Comparison of ENCODE assay signal across 14 cellular contexts in genomic region chr2:63124850-63125249, GRCh38.
A peak's percentile ranks its signal among the peaks of the same experiment; 100 is the strongest.
DNase-seq lines count a peak whose midpoint lies in the region; ATAC-seq and TF ChIP-seq lines count a peak whose summit lies in the region.
"Had no signal": no experiment of that assay in that cellular context is flagged by ENCODE, and none has a peak within 500 bp of the region (broad histone marks: within the 10 kb centered on the region; RNA-seq: fewer than 3 reads in every experiment).

No MANE protein-coding gene starts in this region.

- no peak overlapping the region for H3K56ac ChIP-seq in mesendoderm (ENCODE audit: low read length)

- no peak overlapping the region for H2AK5ac ChIP-seq in mesendoderm (ENCODE audit: low read length)

- no peak overlapping the region for H2BK5ac ChIP-seq in mesendoderm (ENCODE audit: low read length)

- H3K27me3 ChIP-seq in foreskin keratinocyte (no peaks in the 10 kb centered on the region), mesendoderm (ENCODE audit: insufficient read depth, low read length, poor library complexity) (no peaks in the 10 kb centered on the region), heart right ventricle (no peaks in the 10 kb centered on the region)

- peaks cover 0 to 13% (median 0%) of the 10 kb centered on the region in 11 donors for H3K9me3 ChIP-seq in heart right ventricle

- intact Hi-C loops in heart right ventricle (cut with DNase I): no loop called here

- H3K4ac ChIP-seq in mesendoderm (ENCODE audit: low read depth, low read length): no peak overlapping the region

- no CpG with 5 or more reads among the region's 3 CpGs for WGBS in mesendoderm (ENCODE audit: extremely low coverage, insufficient coverage, low lambda C conversion rate)
- 88 to 91% methylated on average over 3 of the region's 3 CpGs for WGBS in heart right ventricle, 2 donors

- peaks cover 15% of the 10 kb centered on the region for H3K4me1 ChIP-seq in foreskin keratinocyte
- H3K4me1 ChIP-seq in mesendoderm (ENCODE audit: control insufficient read depth, low read depth, low read length): no peaks in the 10 kb centered on the region
- no peaks in the 10 kb centered on the region for H3K4me1 ChIP-seq in heart right ventricle

- no peaks in the 10 kb centered on the region for H3K79me1 ChIP-seq in mesendoderm (ENCODE audit: low read length)

- no peak overlapping the region for H3K23ac ChIP-seq in mesendoderm (ENCODE audit: low read length)

- TF ChIP-seq CTCF in foreskin keratinocyte (conservative IDR thresholded peaks at IDR 0.05) (no peak), heart right ventricle (IDR thresholded peaks at IDR 0.05) (no peak)

- H3K27ac ChIP-seq in foreskin keratinocyte: peak overlapping the region; percentile 40
- no peak overlapping the region for H3K27ac ChIP-seq in mesendoderm (ENCODE audit: low read depth, low read length)
- no peak overlapping the region for H3K27ac ChIP-seq in heart right ventricle

- no peak overlapping the region for H2BK15ac ChIP-seq in mesendoderm (replicated peaks; ENCODE audit: low read depth)

- H3K4me3 ChIP-seq in mesendoderm (ENCODE audit: low read length) (no peak overlapping the region), heart right ventricle (no peak overlapping the region)

- H4K8ac ChIP-seq in mesendoderm (ENCODE audit: low read depth, low read length): no peak overlapping the region

- no peak overlapping the region for H3K9ac ChIP-seq in mesendoderm (ENCODE audit: low read length)

- ATAC-seq in GM18868 (IDR thresholded peaks at IDR 0.05; ENCODE audit: unreplicated experiment) (peak; percentile 60), GM21529 (IDR thresholded peaks at IDR 0.05; ENCODE audit: unreplicated experiment) (peak; percentile 79), HG03066 (IDR thresholded peaks at IDR 0.05; ENCODE audit: low read depth, unreplicated experiment) (peak; percentile 66), foreskin keratinocyte (no peak), heart right ventricle (no peak)
- ATAC-seq: stimulated activated naive CD8-positive, alpha-beta T cell treated with anti-CD3 and anti-CD28 coated beads, Interleukin-15, Interleukin-2, amounts not matched to agents 100 U/mL and 50 U/mL, for 24 hours had no signal

- no peak overlapping the region for H4K5ac ChIP-seq in mesendoderm (ENCODE audit: low read length)

- H3K79me2 ChIP-seq in mesendoderm (ENCODE audit: control insufficient read depth, insufficient read depth, low read length): no peaks in the 10 kb centered on the region

- no peak overlapping the region for H2BK120ac ChIP-seq in mesendoderm (ENCODE audit: low read depth, low read length)

- no peak overlapping the region for H3K4me2 ChIP-seq in mesendoderm (ENCODE audit: low read length)

- DNase-seq in foreskin keratinocyte (no peak), NCI-H510A treated with DMSO at 0.1 percent for 48 hours (lab: John Stamatoyannopoulos, UW) (no peak), mesendoderm (no peak), heart right ventricle (no peak)
- no peak for DNase-seq in stimulated activated naive CD4-positive, alpha-beta T cell (lab: John Stamatoyannopoulos, UW)
- DNase-seq: activated CD8-positive, alpha-beta memory T cell treated with anti-CD3 and anti-CD28 coated beads, Interleukin-2, amount 50 U/mL, for 48 hours; amygdala; immature natural killer cell; NCI-H1092; NCI-H526; stimulated activated naive CD8-positive, alpha-beta T cell treated with anti-CD3 and anti-CD28 coated beads, Interleukin-15, Interleukin-2, amounts not matched to agents 100 U/mL and 50 U/mL, for 24 hours had no signal

- H3K36me3 ChIP-seq in mesendoderm (ENCODE audit: control insufficient read depth, insufficient read depth, low read length): no peaks in the 10 kb centered on the region
- peaks cover 0 to 16% (median 0%) of the 10 kb centered on the region in 9 donors for H3K36me3 ChIP-seq in heart right ventricle

- no peak overlapping the region for H3K18ac ChIP-seq in mesendoderm (ENCODE audit: low read length)

Comparison
In these comparisons a context has a peak if more than half of its experiments do, and no peak if none do; other contexts are left out.
1. ATAC-seq: peak in GM18868 (single experiment), GM21529 (single experiment) and HG03066 (single experiment); none in foreskin keratinocyte (single experiment) and heart right ventricle (0 of 8).